ENCODE assay signal across 8 cellular contexts in genomic region chr3:69012836-69013255, GRCh38. TPM values are rescaled to one million over a fixed set of nuclear protein-coding genes. Genes with fewer than 3 reads are reported as not detected.
DNase-seq lines count a peak whose midpoint lies in the region; ATAC-seq and TF ChIP-seq lines count a peak whose summit lies in the region.

No MANE protein-coding gene starts in this region.

- peaks cover 30% of the 10 kb centered on the region for H3K4me1 Mint-ChIP-seq in activated T-helper 1 cell treated with anti-CD3 and anti-CD28 coated beads, Interleukin-12 subunit alpha, Interleukin-12 subunit beta, Interleukin-2, Interleukin-4 antibody, amounts not matched to agents 30 ng/mL and 10 ng/mL and 1 ng/mL, durations not matched to agents 14 hours and 24 hours and 36 hours (ENCODE audit: low read depth)

- H3K9me3 Mint-ChIP-seq in activated T-helper 1 cell treated with anti-CD3 and anti-CD28 coated beads, Interleukin-12 subunit alpha, Interleukin-12 subunit beta, Interleukin-2, Interleukin-4 antibody, amounts not matched to agents 30 ng/mL and 10 ng/mL and 1 ng/mL, durations not matched to agents 14 hours and 24 hours and 36 hours, result no peaks in the 10 kb centered on the region

- peak overlapping the region; percentile 86 for H3K27ac Mint-ChIP-seq in activated T-helper 1 cell treated with anti-CD3 and anti-CD28 coated beads, Interleukin-12 subunit alpha, Interleukin-12 subunit beta, Interleukin-2, Interleukin-4 antibody, amounts not matched to agents 30 ng/mL and 10 ng/mL and 1 ng/mL, durations not matched to agents 14 hours and 24 hours and 36 hours

- no peaks in the 10 kb centered on the region for H3K27me3 ChIP-seq in gastroesophageal sphincter
- peaks cover 23% of the 10 kb centered on the region for H3K27me3 ChIP-seq in neutrophil

- no peak for TF ChIP-seq EP300 in gastroesophageal sphincter (IDR thresholded peaks at IDR 0.05)

- DNase-seq in EH (ENCODE audit: low read depth) (peak; percentile 65), HK-2 (ENCODE audit: unreplicated experiment) (peak; percentile 45), NCI-H146 treated with DMSO at 0.1 percent for 48 hours (lab: John Stamatoyannopoulos, UW; ENCODE audit: unreplicated experiment) (no peak), cortex of kidney (lab: John Stamatoyannopoulos, UW) (no peak)
- DNase-seq in activated T-helper 1 cell treated with anti-CD3 and anti-CD28 coated beads, Interleukin-12 subunit alpha, Interleukin-12 subunit beta, Interleukin-2, Interleukin-4 antibody, amounts not matched to agents 30 ng/mL and 10 ng/mL and 1 ng/mL, durations not matched to agents 14 hours and 24 hours and 36 hours (ENCODE audit: low spot score), result no peak

- 3 to 20% methylated on average over 2 to 5 of the region's 37 CpGs for WGBS in gastroesophageal sphincter (ENCODE audit: low coverage in 1 of 2), 2 donors

- peak; percentile 45 for ATAC-seq in GM19455 (IDR thresholded peaks at IDR 0.05; ENCODE audit: unreplicated experiment)
- peak; percentile 54 for ATAC-seq in gastroesophageal sphincter

- H3K4me1 ChIP-seq in gastroesophageal sphincter, result peaks cover 6 to 66% (median 23%) of the 10 kb centered on the region in 3 donors
- peaks cover 7 to 18% of the 10 kb centered on the region in 2 experiments for H3K4me1 ChIP-seq in neutrophil (ENCODE audit: control insufficient read depth in 1 of 2, insufficient read depth in 1 of 2, low read depth in 1 of 2, low read length in 1 of 2)

- no peaks in the 10 kb centered on the region for H3K27me3 Mint-ChIP-seq in activated T-helper 1 cell treated with anti-CD3 and anti-CD28 coated beads, Interleukin-12 subunit alpha, Interleukin-12 subunit beta, Interleukin-2, Interleukin-4 antibody, amounts not matched to agents 30 ng/mL and 10 ng/mL and 1 ng/mL, durations not matched to agents 14 hours and 24 hours and 36 hours (ENCODE audit: insufficient read depth)

- H3K36me3 ChIP-seq in gastroesophageal sphincter, result peaks cover 0 to 14% of the 10 kb centered on the region in 2 donors
- no peaks in the 10 kb centered on the region for H3K36me3 ChIP-seq in neutrophil

- H3K4me3 ChIP-seq in gastroesophageal sphincter (peak overlapping the region; percentile 58 to 87), neutrophil (ENCODE audit: low read depth in 1 of 2, low read length in 1 of 2) (peak overlapping the region; percentile 62 to 81)

- peaks cover 13% of the 10 kb centered on the region for H3K36me3 Mint-ChIP-seq in activated T-helper 1 cell treated with anti-CD3 and anti-CD28 coated beads, Interleukin-12 subunit alpha, Interleukin-12 subunit beta, Interleukin-2, Interleukin-4 antibody, amounts not matched to agents 30 ng/mL and 10 ng/mL and 1 ng/mL, durations not matched to agents 14 hours and 24 hours and 36 hours (ENCODE audit: low read depth)

- TF ChIP-seq POLR2A in gastroesophageal sphincter (IDR thresholded peaks at IDR 0.05), result no peak

- intact Hi-C loops in activated T-helper 1 cell treated with anti-CD3 and anti-CD28 coated beads, Interleukin-12 subunit alpha, Interleukin-12 subunit beta, Interleukin-2, Interleukin-4 antibody, amounts not matched to agents 30 ng/mL and 10 ng/mL and 1 ng/mL, durations not matched to agents 14 hours and 24 hours and 36 hours (cut with micrococcal nuclease), result loop anchor here (1.0 to 10.0 kb wide), 7 partner anchors 39 to 958 kb away; partner anchors contain the start of genes ARL6IP5, TMF1 and UBA3

- TF ChIP-seq CTCF in gastroesophageal sphincter (IDR thresholded peaks at IDR 0.05) (peak in 2 of 4 experiments; percentile 14 to 33), neutrophil (IDR thresholded peaks at IDR 0.05) (no peak)

- H3K27ac ChIP-seq in gastroesophageal sphincter (peak overlapping the region; percentile 92 to 100 (median 96)), neutrophil (no peak overlapping the region)

- H3K9me3 ChIP-seq in gastroesophageal sphincter, result no peaks in the 10 kb centered on the region
- no peaks in the 10 kb centered on the region for H3K9me3 ChIP-seq in neutrophil

- peak overlapping the region; percentile 88 for H3K4me3 Mint-ChIP-seq in activated T-helper 1 cell treated with anti-CD3 and anti-CD28 coated beads, Interleukin-12 subunit alpha, Interleukin-12 subunit beta, Interleukin-2, Interleukin-4 antibody, amounts not matched to agents 30 ng/mL and 10 ng/mL and 1 ng/mL, durations not matched to agents 14 hours and 24 hours and 36 hours

RNA-seq across cellular contexts. Expression of gene EOGT, which starts 0.6 kb away (rescaled TPM):
- 9.6 and 12.5 TPM in 2 replicates for total RNA-seq in activated T-helper 1 cell treated with anti-CD3 and anti-CD28 coated beads, Interleukin-12 subunit alpha, Interleukin-12 subunit beta, Interleukin-2, Interleukin-4 antibody, amounts not matched to agents 30 ng/mL and 10 ng/mL and 1 ng/mL, durations not matched to agents 14 hours and 24 hours and 36 hours
- 100 to 1,000 TPM in 1 of 4 donors, 10 to 100 TPM in 3; 75.0 to 135 (median 94.3) TPM for total RNA-seq in gastroesophageal sphincter

RNA-seq across cellular contexts. Expression of gene TMF1, which starts 39.3 kb away (rescaled TPM):
- total RNA-seq in activated T-helper 1 cell treated with anti-CD3 and anti-CD28 coated beads, Interleukin-12 subunit alpha, Interleukin-12 subunit beta, Interleukin-2, Interleukin-4 antibody, amounts not matched to agents 30 ng/mL and 10 ng/mL and 1 ng/mL, durations not matched to agents 14 hours and 24 hours and 36 hours, result 43.0 and 43.1 TPM in 2 replicates
- 10 to 100 TPM; 31.2 to 43.3 (median 36.3) TPM for total RNA-seq in gastroesophageal sphincter

Comparison
In these comparisons a context has a peak if more than half of its experiments do, and no peak if none do; other contexts are left out.
1. DNase-seq: peak in EH (single experiment) and HK-2 (single experiment); none in activated T-helper 1 cell treated with anti-CD3 and anti-CD28 coated beads, Interleukin-12 subunit alpha, Interleukin-12 subunit beta, Interleukin-2, Interleukin-4 antibody, amounts not matched to agents 30 ng/mL and 10 ng/mL and 1 ng/mL, durations not matched to agents 14 hours and 24 hours and 36 hours (single experiment), NCI-H146 treated with DMSO at 0.1 percent for 48 hours (single experiment) and cortex of kidney (single experiment).